ENCODE assay signal across 8 cellular contexts in the genomic region with DNA sequence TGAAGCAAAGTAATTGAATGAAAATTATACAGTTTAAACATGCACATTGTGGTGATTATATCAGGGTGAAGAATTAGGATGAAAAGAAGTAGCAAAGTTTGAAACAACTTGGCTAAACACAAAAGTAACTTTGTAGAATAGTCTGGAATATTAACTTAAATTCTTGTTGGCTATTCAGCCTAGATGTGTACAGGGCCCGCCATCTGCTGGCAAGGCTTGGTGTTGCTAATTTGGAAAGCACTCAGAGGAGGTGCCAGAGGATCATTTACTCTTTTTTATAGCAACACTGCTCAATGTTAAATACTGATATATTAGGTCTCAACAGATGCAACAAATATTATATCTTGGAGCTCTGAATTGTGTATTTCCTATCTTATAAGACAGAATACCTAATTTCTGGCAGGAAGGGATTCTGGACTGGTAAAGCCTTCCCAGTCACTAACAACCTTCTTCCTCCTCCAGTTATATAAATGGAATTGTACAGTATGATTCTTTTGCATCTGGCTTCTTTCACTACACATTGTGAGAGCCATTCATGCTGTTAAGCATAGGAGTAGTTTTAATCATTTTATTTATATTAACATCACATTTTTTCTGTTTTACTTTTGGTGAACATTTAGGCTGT. TPM values are rescaled to one million over a fixed set of nuclear protein-coding genes. Genes with fewer than 3 reads are reported as not detected.
DNase-seq lines count a peak whose midpoint lies in the region; ATAC-seq and TF ChIP-seq lines count a peak whose summit lies in the region.

No MANE protein-coding gene starts in this region.

- H3K4me2 ChIP-seq in OCI-LY3 (ENCODE audit: low read length) (no peak overlapping the region), fibroblast of lung (ENCODE audit: extremely low read depth, insufficient read depth, low read length) (no peak overlapping the region)

- H3K27me3 ChIP-seq in OCI-LY3 (ENCODE audit: low read depth, low read length) (peaks cover 18% of the 10 kb centered on the region), fibroblast of lung (ENCODE audit: control insufficient read depth, insufficient read depth, low read length) (no peaks in the 10 kb centered on the region)

- H3K27ac ChIP-seq in OCI-LY3 (ENCODE audit: low read length) (no peak overlapping the region), fibroblast of lung (ENCODE audit: insufficient read depth, low read length) (no peak overlapping the region)

- H3K9ac ChIP-seq in OCI-LY3 (ENCODE audit: low read length) (no peak overlapping the region), fibroblast of lung (ENCODE audit: insufficient read depth, low read length) (no peak overlapping the region)

- H2AFZ ChIP-seq in OCI-LY3 (ENCODE audit: low read depth, low read length), result no peak overlapping the region
- H2AFZ ChIP-seq in fibroblast of lung (ENCODE audit: low read length), result no peak overlapping the region

- H3K79me2 ChIP-seq in OCI-LY3 (ENCODE audit: low read length), result no peaks in the 10 kb centered on the region
- no peaks in the 10 kb centered on the region for H3K79me2 ChIP-seq in fibroblast of lung (ENCODE audit: control insufficient read depth, insufficient read depth, low read length)

- H3K36me3 Mint-ChIP-seq in activated T-cell treated with anti-CD3 and anti-CD28 coated beads, Interleukin-2, amount 50 U/mL, for 24 hours (ENCODE audit: low read depth), result no peaks in the 10 kb centered on the region
- peaks cover 46% of the 10 kb centered on the region for H3K36me3 Mint-ChIP-seq in nephron (ENCODE audit: low read depth)

- H3K27me3 Mint-ChIP-seq in activated T-cell treated with anti-CD3 and anti-CD28 coated beads, Interleukin-2, amount 50 U/mL, for 24 hours, result no peaks in the 10 kb centered on the region
- no peaks in the 10 kb centered on the region for H3K27me3 Mint-ChIP-seq in nephron (ENCODE audit: low read depth)

- no peak overlapping the region for H3K4me3 ChIP-seq in OCI-LY3 (ENCODE audit: low read length)
- H3K4me3 ChIP-seq in fibroblast of lung (replicated peaks in 1 of 4; ENCODE audit: control extremely low read depth in 1 of 4, insufficient read depth in 1 of 4, low read depth in 3 of 4, low read length in 4 of 4), result no peak overlapping the region

- DNase-seq in AG08396 (ENCODE audit: low spot score) (peak; percentile 69), fibroblast of lung (ENCODE audit: low read depth in 2 of 2) (peak; percentile 50 to 78)
- DNase-seq in activated T-cell treated with anti-CD3 and anti-CD28 coated beads, Interleukin-2, amount 50 U/mL, for 24 hours, result peak; percentile 66
- DNase-seq in stimulated activated naive CD8-positive, alpha-beta T cell treated with anti-CD3 and anti-CD28 coated beads, Interleukin-15, Interleukin-2, amounts not matched to agents 100 U/mL and 50 U/mL, for 24 hours, result peak; percentile 71

- no peaks in the 10 kb centered on the region for H3K4me1 Mint-ChIP-seq in activated T-cell treated with anti-CD3 and anti-CD28 coated beads, Interleukin-2, amount 50 U/mL, for 24 hours (ENCODE audit: low read depth)
- H3K4me1 Mint-ChIP-seq in nephron, result no peaks in the 10 kb centered on the region

- H3K9me3 ChIP-seq in OCI-LY3 (ENCODE audit: insufficient read depth, low read length) (no peaks in the 10 kb centered on the region), fibroblast of lung (ENCODE audit: control insufficient read depth, insufficient read depth, low read depth, low read length) (no peaks in the 10 kb centered on the region)

- no peaks in the 10 kb centered on the region for H3K9me3 Mint-ChIP-seq in activated T-cell treated with anti-CD3 and anti-CD28 coated beads, Interleukin-2, amount 50 U/mL, for 24 hours
- H3K9me3 Mint-ChIP-seq in nephron, result no peaks in the 10 kb centered on the region

- TF ChIP-seq CTCF in OCI-LY3 (IDR thresholded peaks at IDR 0.05; ENCODE audit: low read depth, low read length), result peak; percentile 96
- peak; percentile 92 to 98 for TF ChIP-seq CTCF in fibroblast of lung (conservative IDR thresholded peaks at IDR 0.05 in 1 of 2, IDR thresholded peaks at IDR 0.05 in 1 of 2; ENCODE audit: low read depth in 1 of 2, low read length in 2 of 2)
- peak; percentile 92 to 93 (median 92) for TF ChIP-seq CTCF in nephron (IDR thresholded peaks at IDR 0.05; ENCODE audit: unreplicated experiment in 3 of 3)

- H3K36me3 ChIP-seq in OCI-LY3 (replicated peaks; ENCODE audit: low read depth, low read length) (no peaks in the 10 kb centered on the region), fibroblast of lung (ENCODE audit: control insufficient read depth, insufficient read depth, low read length) (no peaks in the 10 kb centered on the region)

- H4K20me1 ChIP-seq in OCI-LY3 (ENCODE audit: insufficient read depth, low read length) (no peaks in the 10 kb centered on the region), fibroblast of lung (ENCODE audit: control insufficient read depth, extremely low read depth, insufficient read depth, low read length) (no peaks in the 10 kb centered on the region)

- no peak overlapping the region for H3K4me3 Mint-ChIP-seq in activated T-cell treated with anti-CD3 and anti-CD28 coated beads, Interleukin-2, amount 50 U/mL, for 24 hours
- no peak overlapping the region for H3K4me3 Mint-ChIP-seq in nephron

- no peak overlapping the region for H3K27ac Mint-ChIP-seq in activated T-cell treated with anti-CD3 and anti-CD28 coated beads, Interleukin-2, amount 50 U/mL, for 24 hours
- H3K27ac Mint-ChIP-seq in nephron, result no peak overlapping the region

- H3K4me1 ChIP-seq in OCI-LY3 (ENCODE audit: low read length) (no peaks in the 10 kb centered on the region), fibroblast of lung (ENCODE audit: control insufficient read depth, extremely low read depth, insufficient read depth, low read length) (peaks cover 3% of the 10 kb centered on the region)

- peak; percentile 84 for ATAC-seq in GM18868 (IDR thresholded peaks at IDR 0.05; ENCODE audit: unreplicated experiment)
- ATAC-seq in HG03571 (IDR thresholded peaks at IDR 0.05; ENCODE audit: unreplicated experiment), result peak; percentile 77
- ATAC-seq in stimulated activated naive CD8-positive, alpha-beta T cell treated with anti-CD3 and anti-CD28 coated beads, Interleukin-15, Interleukin-2, amounts not matched to agents 100 U/mL and 50 U/mL, for 24 hours, result peak; percentile 73

RNA-seq across cellular contexts. Expression of a gene that starts 36.1 kb away (rescaled TPM):
- total RNA-seq in fibroblast of lung, result 25.7 and 30.4 TPM in 2 replicates
- 3.5 and 4.1 TPM in 2 replicates for polyA plus RNA-seq in fibroblast of lung
- polyA plus RNA-seq in fibroblast of lung (2012), result 9.3 and 13.2 TPM in 2 replicates
- 4.9 and 16.3 TPM in 2 replicates for polyA minus RNA-seq in fibroblast of lung (ENCODE audit: low replicate concordance)

RNA-seq across cellular contexts. Expression of a gene that starts 38.0 kb away (rescaled TPM):
- 10.0 and 20.1 TPM in 2 replicates for total RNA-seq in fibroblast of lung
- polyA plus RNA-seq in fibroblast of lung, result 23.8 and 26.3 TPM in 2 replicates
- polyA plus RNA-seq in fibroblast of lung (2012), result 14.5 and 14.6 TPM in 2 replicates
- polyA minus RNA-seq in fibroblast of lung (ENCODE audit: low replicate concordance), result 9.7 and 12.5 TPM in 2 replicates
